ENCODE assay signal across 1 cellular context in the genomic region with DNA sequence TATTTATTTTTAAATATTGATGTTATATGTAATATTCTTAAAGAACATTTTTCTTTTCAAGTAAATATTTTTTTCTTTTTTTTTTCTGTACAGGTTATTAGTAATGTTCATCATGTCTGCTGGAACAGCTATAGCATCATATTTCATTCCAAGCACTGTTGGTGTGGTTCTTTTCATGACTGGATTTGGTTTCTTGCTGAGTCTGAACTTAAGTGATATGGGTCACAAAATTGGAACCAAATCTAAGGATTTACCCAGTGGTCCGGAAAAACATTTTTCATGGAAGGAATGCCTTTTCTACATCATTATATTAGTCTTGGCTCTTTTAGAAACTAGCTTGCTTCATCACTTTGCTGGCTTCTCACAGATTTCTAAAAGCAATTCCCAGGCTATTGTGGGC.
TF ChIP-seq lines count a peak whose summit lies in the region.

No MANE protein-coding gene starts in this region.

TF ChIP-seq in IMR-90, 13 proteins besides CTCF, POLR2A, EP300 and RAD21:
- TF ChIP-seq RCOR1 (IDR thresholded peaks at IDR 0.05; ENCODE audit: insufficient replicate concordance, low read length) (no peak), MAZ (IDR thresholded peaks at IDR 0.05; ENCODE audit: borderline replicate concordance, low read depth, low read length) (no peak)
